Comparison of ENCODE assay signal across 9 cellular contexts in the genomic region with DNA sequence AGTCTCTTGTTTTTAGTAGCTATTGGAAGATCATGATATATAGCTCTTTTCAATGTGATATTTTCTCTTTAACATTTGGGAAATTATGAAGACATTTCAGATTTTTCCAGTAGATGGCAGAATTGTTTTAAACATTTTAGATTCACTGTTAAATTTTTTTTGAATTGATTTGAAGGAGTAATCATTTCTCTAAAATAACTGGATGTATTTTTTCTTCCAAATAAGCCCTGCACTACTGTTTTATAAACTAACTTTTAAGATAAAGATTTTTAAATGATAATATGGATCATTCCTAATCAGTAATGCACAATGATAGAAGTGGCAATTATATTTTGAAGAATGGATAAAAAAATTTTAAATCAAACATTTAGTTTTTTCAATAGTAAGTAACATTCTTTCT. TPM values are rescaled to one million over a fixed set of nuclear protein-coding genes. Genes with fewer than 3 reads are reported as not detected.
A peak's percentile ranks its signal among the peaks of the same experiment; 100 is the strongest.
DNase-seq lines count a peak whose midpoint lies in the region; ATAC-seq and TF ChIP-seq lines count a peak whose summit lies in the region.
"Had no signal": no experiment of that assay in that cellular context is flagged by ENCODE, and none has a peak within 500 bp of the region (broad histone marks: within the 10 kb centered on the region; RNA-seq: fewer than 3 reads in every experiment).

No MANE protein-coding gene starts in this region.

- no peak overlapping the region for H3K27ac Mint-ChIP-seq in activated CD8-positive, alpha-beta T cell treated with anti-CD3 and anti-CD28 coated beads for 36 hours
- H3K27ac Mint-ChIP-seq in activated CD8-positive, alpha-beta T cell treated with anti-CD3 and anti-CD28 coated beads, Interleukin-2, amount 10 ng/mL, durations not matched to agents 7 days and 5 days, result no peak overlapping the region
- no peak overlapping the region for H3K27ac Mint-ChIP-seq in CD8-positive, alpha-beta memory T cell
- no peak overlapping the region for H3K27ac Mint-ChIP-seq in activated CD4-positive, alpha-beta memory T cell treated with anti-CD3 and anti-CD28 coated beads for 36 hours
- H3K27ac Mint-ChIP-seq: memory B cell had no signal

- CTCF ChIA-PET in activated CD8-positive, alpha-beta T cell treated with anti-CD3 and anti-CD28 coated beads for 36 hours (lab: Charles Lee), result interaction anchor here (0.7 to 3.8 kb wide), 11 partner anchors 8 to 702 kb away, joined by 3 to 11 read pairs (median 4); a partner anchor contains a TSS
- CTCF ChIA-PET in activated CD8-positive, alpha-beta T cell treated with anti-CD3 and anti-CD28 coated beads, Interleukin-2, amount 10 ng/mL, durations not matched to agents 7 days and 5 days (lab: Charles Lee), result interaction anchor here (1.1 to 1.9 kb wide), 5 partner anchors 14 to 700 kb away, joined by 3 to 7 read pairs (median 6); a partner anchor contains a TSS
- CTCF ChIA-PET in CD8-positive, alpha-beta memory T cell (lab: Charles Lee), result interaction anchor here (0.7 to 1.7 kb wide), 3 partner anchors 14 to 700 kb away, joined by 3 to 6 read pairs (median 5); a partner anchor contains a TSS
- CTCF ChIA-PET in activated CD4-positive, alpha-beta memory T cell treated with anti-CD3 and anti-CD28 coated beads for 36 hours (lab: Charles Lee), result interaction anchor here (0.7 to 4.5 kb wide), 8 partner anchors 8 to 700 kb away, joined by 3 to 25 read pairs (median 5); a partner anchor contains a TSS

- H3K9me3 ChIP-seq in esophagus muscularis mucosa, result peaks cover 0 to 6% (median 0%) of the 10 kb centered on the region in 4 donors
- peaks cover 0 to 9% (median 0%) of the 10 kb centered on the region in 4 donors for H3K9me3 ChIP-seq in tibial nerve
- H3K9me3 ChIP-seq in CD8-positive, alpha-beta memory T cell (ENCODE audit: low read length), result no peaks in the 10 kb centered on the region

- peak; percentile 59 for TF ChIP-seq CTCF in activated CD8-positive, alpha-beta T cell treated with anti-CD3 and anti-CD28 coated beads for 36 hours (IDR thresholded peaks at IDR 0.05)
- TF ChIP-seq CTCF in esophagus muscularis mucosa (IDR thresholded peaks at IDR 0.05) (peak in 2 of 3 experiments; percentile 24 to 37), tibial nerve (IDR thresholded peaks at IDR 0.05) (peak in 4 of 5 experiments; percentile 17 to 29 (median 19))

- H3K27ac ChIP-seq in esophagus muscularis mucosa (replicated peaks in 1 of 4) (no peak overlapping the region), tibial nerve (no peak overlapping the region)
- no peak overlapping the region for H3K27ac ChIP-seq in CD8-positive, alpha-beta memory T cell (ENCODE audit: low read depth, low read length)

- H3K27me3 ChIP-seq in esophagus muscularis mucosa (no peaks in the 10 kb centered on the region), tibial nerve (no peaks in the 10 kb centered on the region)
- no peaks in the 10 kb centered on the region for H3K27me3 ChIP-seq in CD8-positive, alpha-beta memory T cell (ENCODE audit: insufficient read depth, low read length, poor library complexity, severe bottlenecking)

- H3K4me1 ChIP-seq in esophagus muscularis mucosa, result peaks cover 0 to 5% (median 0%) of the 10 kb centered on the region in 4 donors
- H3K4me1 ChIP-seq in tibial nerve, result peaks cover 0 to 11% (median 0%) of the 10 kb centered on the region in 4 donors
- H3K4me1 ChIP-seq in CD8-positive, alpha-beta memory T cell (ENCODE audit: insufficient read depth, low read length), result peaks cover 4% of the 10 kb centered on the region

- no peak for DNase-seq in activated CD8-positive, alpha-beta T cell treated with anti-CD3 and anti-CD28 coated beads for 36 hours
- no peak for DNase-seq in activated CD8-positive, alpha-beta T cell treated with anti-CD3 and anti-CD28 coated beads, Interleukin-2, amount 10 ng/mL, durations not matched to agents 7 days and 5 days
- DNase-seq in NCI-H748 treated with DMSO at 0.1 percent for 48 hours (lab: John Stamatoyannopoulos, UW), result peak; percentile 13
- DNase-seq in esophagus muscularis mucosa (ENCODE audit: extremely low spot score), result no peak
- DNase-seq in tibial nerve (ENCODE audit: low spot score in 2 of 2), result no peak
- DNase-seq in CD8-positive, alpha-beta memory T cell, result no peak
- no peak for DNase-seq in activated CD4-positive, alpha-beta memory T cell treated with anti-CD3 and anti-CD28 coated beads for 36 hours

- TF ChIP-seq POLR2A in esophagus muscularis mucosa (IDR thresholded peaks at IDR 0.05; ENCODE audit: low read depth) (no peak), tibial nerve (IDR thresholded peaks at IDR 0.05) (no peak)

- POLR2A ChIA-PET in activated CD8-positive, alpha-beta T cell treated with anti-CD3 and anti-CD28 coated beads for 36 hours (lab: Charles Lee), result no interaction called here
- POLR2A ChIA-PET in activated CD8-positive, alpha-beta T cell treated with anti-CD3 and anti-CD28 coated beads, Interleukin-2, amount 10 ng/mL, durations not matched to agents 7 days and 5 days (lab: Charles Lee), result interaction anchor here (1.0 kb wide), 1 partner anchor 14 kb away, joined by 3 read pairs; a partner anchor contains a TSS
- POLR2A ChIA-PET in CD8-positive, alpha-beta memory T cell (lab: Charles Lee), result no interaction called here
- POLR2A ChIA-PET in activated CD4-positive, alpha-beta memory T cell treated with anti-CD3 and anti-CD28 coated beads for 36 hours (lab: Charles Lee), result no interaction called here

- peaks cover 11% of the 10 kb centered on the region for H3K4me1 Mint-ChIP-seq in activated CD8-positive, alpha-beta T cell treated with anti-CD3 and anti-CD28 coated beads for 36 hours (ENCODE audit: low read depth)
- H3K4me1 Mint-ChIP-seq in activated CD8-positive, alpha-beta T cell treated with anti-CD3 and anti-CD28 coated beads, Interleukin-2, amount 10 ng/mL, durations not matched to agents 7 days and 5 days (ENCODE audit: low read depth), result no peaks in the 10 kb centered on the region
- peaks cover 12 to 22% (median 21%) of the 10 kb centered on the region in 3 donors for H3K4me1 Mint-ChIP-seq in CD8-positive, alpha-beta memory T cell
- peaks cover 4% of the 10 kb centered on the region for H3K4me1 Mint-ChIP-seq in activated CD4-positive, alpha-beta memory T cell treated with anti-CD3 and anti-CD28 coated beads for 36 hours (ENCODE audit: low read depth)

- H3K36me3 ChIP-seq in esophagus muscularis mucosa, result no peaks in the 10 kb centered on the region
- no peaks in the 10 kb centered on the region for H3K36me3 ChIP-seq in tibial nerve
- H3K36me3 ChIP-seq in CD8-positive, alpha-beta memory T cell (ENCODE audit: insufficient read depth, low read length), result no peaks in the 10 kb centered on the region

- H3K9me3 Mint-ChIP-seq in activated CD8-positive, alpha-beta T cell treated with anti-CD3 and anti-CD28 coated beads for 36 hours, result peaks cover 8% of the 10 kb centered on the region
- H3K9me3 Mint-ChIP-seq in activated CD8-positive, alpha-beta T cell treated with anti-CD3 and anti-CD28 coated beads, Interleukin-2, amount 10 ng/mL, durations not matched to agents 7 days and 5 days (ENCODE audit: insufficient read depth), result peaks cover 7% of the 10 kb centered on the region
- peaks cover 0 to 8% (median 0%) of the 10 kb centered on the region in 5 donors for H3K9me3 Mint-ChIP-seq in CD8-positive, alpha-beta memory T cell
- peaks cover 9% of the 10 kb centered on the region for H3K9me3 Mint-ChIP-seq in activated CD4-positive, alpha-beta memory T cell treated with anti-CD3 and anti-CD28 coated beads for 36 hours

- H3K4me3 Mint-ChIP-seq in activated CD8-positive, alpha-beta T cell treated with anti-CD3 and anti-CD28 coated beads for 36 hours, result no peak overlapping the region
- H3K4me3 Mint-ChIP-seq in activated CD8-positive, alpha-beta T cell treated with anti-CD3 and anti-CD28 coated beads, Interleukin-2, amount 10 ng/mL, durations not matched to agents 7 days and 5 days, result no peak overlapping the region
- H3K4me3 Mint-ChIP-seq in CD8-positive, alpha-beta memory T cell, result no peak overlapping the region
- no peak overlapping the region for H3K4me3 Mint-ChIP-seq in activated CD4-positive, alpha-beta memory T cell treated with anti-CD3 and anti-CD28 coated beads for 36 hours
- H3K4me3 Mint-ChIP-seq: memory B cell had no signal

- TF ChIP-seq EP300 in esophagus muscularis mucosa (IDR thresholded peaks at IDR 0.05) (no peak), tibial nerve (IDR thresholded peaks at IDR 0.05) (no peak)

- intact Hi-C loops in activated CD8-positive, alpha-beta T cell treated with anti-CD3 and anti-CD28 coated beads for 36 hours (cut with micrococcal nuclease), result loop anchor here (5.0 kb wide), 1 partner anchor 698 kb away; no protein-coding TSS in a partner anchor
- intact Hi-C loops in esophagus muscularis mucosa (cut with DNase I), result loop anchor here (5.0 kb wide), 1 partner anchor 203 kb away; a partner anchor contains a TSS
- intact Hi-C loops in activated CD4-positive, alpha-beta memory T cell treated with anti-CD3 and anti-CD28 coated beads for 36 hours (cut with micrococcal nuclease), result loop anchor here (2.0 kb wide), 1 partner anchor 700 kb away; no protein-coding TSS in a partner anchor

- H3K4me3 ChIP-seq in esophagus muscularis mucosa, result no peak overlapping the region
- H3K4me3 ChIP-seq in tibial nerve, result no peak overlapping the region
- H3K4me3 ChIP-seq in CD8-positive, alpha-beta memory T cell (ENCODE audit: low read length), result no peak overlapping the region

- ATAC-seq in activated CD8-positive, alpha-beta T cell treated with anti-CD3 and anti-CD28 coated beads for 36 hours, result no peak
- no peak for ATAC-seq in activated CD8-positive, alpha-beta T cell treated with anti-CD3 and anti-CD28 coated beads, Interleukin-2, amount 10 ng/mL, durations not matched to agents 7 days and 5 days
- no peak for ATAC-seq in GM19351 (IDR thresholded peaks at IDR 0.05; ENCODE audit: unreplicated experiment)

- H3K36me3 Mint-ChIP-seq in activated CD8-positive, alpha-beta T cell treated with anti-CD3 and anti-CD28 coated beads for 36 hours (ENCODE audit: low read depth), result peaks cover 4% of the 10 kb centered on the region
- peaks cover 2% of the 10 kb centered on the region for H3K36me3 Mint-ChIP-seq in activated CD8-positive, alpha-beta T cell treated with anti-CD3 and anti-CD28 coated beads, Interleukin-2, amount 10 ng/mL, durations not matched to agents 7 days and 5 days (ENCODE audit: low read depth)
- H3K36me3 Mint-ChIP-seq in CD8-positive, alpha-beta memory T cell, result peaks cover 1 to 6% (median 4%) of the 10 kb centered on the region in 3 donors
- H3K36me3 Mint-ChIP-seq in activated CD4-positive, alpha-beta memory T cell treated with anti-CD3 and anti-CD28 coated beads for 36 hours, result peaks cover 4% of the 10 kb centered on the region

- no peaks in the 10 kb centered on the region for H3K27me3 Mint-ChIP-seq in activated CD8-positive, alpha-beta T cell treated with anti-CD3 and anti-CD28 coated beads for 36 hours
- H3K27me3 Mint-ChIP-seq in activated CD8-positive, alpha-beta T cell treated with anti-CD3 and anti-CD28 coated beads, Interleukin-2, amount 10 ng/mL, durations not matched to agents 7 days and 5 days (ENCODE audit: low read depth), result no peaks in the 10 kb centered on the region
- peaks cover 0 to 1% of the 10 kb centered on the region in 2 donors for H3K27me3 Mint-ChIP-seq in CD8-positive, alpha-beta memory T cell
- no peaks in the 10 kb centered on the region for H3K27me3 Mint-ChIP-seq in activated CD4-positive, alpha-beta memory T cell treated with anti-CD3 and anti-CD28 coated beads for 36 hours
- H3K27me3 Mint-ChIP-seq: memory B cell had no signal

RNA-seq across cellular contexts. Expression of a gene that starts 14.2 kb away (rescaled TPM):
- 10 to 100 TPM; 41.2 to 46.6 TPM for total RNA-seq in activated CD8-positive, alpha-beta T cell treated with anti-CD3 and anti-CD28 coated beads for 36 hours
- total RNA-seq in activated CD8-positive, alpha-beta T cell treated with anti-CD3 and anti-CD28 coated beads, Interleukin-2, amount 10 ng/mL, durations not matched to agents 7 days and 5 days, result 10 to 100 TPM; 17.1 to 21.4 TPM
- total RNA-seq in esophagus muscularis mucosa (10 to 100 TPM; 29.4 to 42.8 (median 39.6) TPM), tibial nerve (10 to 100 TPM; 16.2 to 46.5 (median 24.2) TPM)
- total RNA-seq in CD8-positive, alpha-beta memory T cell, result 10 to 100 TPM; 43.9 to 46.8 TPM
- polyA plus RNA-seq in CD8-positive, alpha-beta memory T cell, result 37.7 TPM
- total RNA-seq in activated CD4-positive, alpha-beta memory T cell treated with anti-CD3 and anti-CD28 coated beads for 36 hours, result 10 to 100 TPM; 35.6 to 38.4 TPM

RNA-seq across cellular contexts. Expression of a gene that starts 14.3 kb away (rescaled TPM):
- total RNA-seq in activated CD8-positive, alpha-beta T cell treated with anti-CD3 and anti-CD28 coated beads for 36 hours, result 10 to 100 TPM; 10.8 to 11.7 TPM
- 1 to 10 TPM; 7.6 to 9.8 TPM for total RNA-seq in activated CD8-positive, alpha-beta T cell treated with anti-CD3 and anti-CD28 coated beads, Interleukin-2, amount 10 ng/mL, durations not matched to agents 7 days and 5 days
- total RNA-seq in esophagus muscularis mucosa (10 to 100 TPM in 3 of 4 donors, 1 to 10 TPM in 1; 5.2 to 17.9 (median 16.1) TPM), tibial nerve (10 to 100 TPM; 10.5 to 17.5 (median 15.8) TPM)
- 10 to 100 TPM; 14.0 to 14.4 TPM for total RNA-seq in CD8-positive, alpha-beta memory T cell
- 11.8 TPM for polyA plus RNA-seq in CD8-positive, alpha-beta memory T cell
- total RNA-seq in activated CD4-positive, alpha-beta memory T cell treated with anti-CD3 and anti-CD28 coated beads for 36 hours, result 1 to 10 TPM; 7.7 to 9.1 TPM
